ENCODE assay signal across 26 cellular contexts in the genomic region with DNA sequence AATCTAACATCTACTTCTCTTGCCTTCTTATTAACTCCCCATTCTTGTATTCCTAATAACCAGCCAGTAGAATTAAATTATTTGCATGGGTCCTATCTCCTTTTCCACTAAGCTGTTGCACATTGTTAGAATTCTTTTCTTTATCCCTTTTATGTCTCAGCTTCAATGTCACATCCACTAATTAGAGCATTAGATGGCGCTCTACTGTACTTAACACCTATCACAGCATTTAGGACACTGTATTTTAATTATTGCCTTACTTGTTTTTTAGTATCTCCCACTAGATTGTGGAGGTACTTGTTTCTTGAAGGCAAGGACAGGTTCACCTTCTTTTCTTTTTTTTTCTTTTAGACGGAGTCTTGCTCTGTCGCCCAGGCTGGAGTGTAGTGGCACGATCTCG. TPM values are rescaled to one million over a fixed set of nuclear protein-coding genes. Genes with fewer than 3 reads are reported as not detected.
DNase-seq lines count a peak whose midpoint lies in the region; ATAC-seq lines count a peak whose summit lies in the region.
"Had no signal": no experiment of that assay in that cellular context is flagged by ENCODE, and none has a peak within 500 bp of the region (broad histone marks: within the 10 kb centered on the region; RNA-seq: fewer than 3 reads in every experiment).

No MANE protein-coding gene starts in this region.

- H3K9me3 Mint-ChIP-seq in activated naive CD8-positive, alpha-beta T cell treated with anti-CD3 and anti-CD28 coated beads, Interleukin-2, amount 10 ng/mL, durations not matched to agents 7 days and 5 days: no peaks in the 10 kb centered on the region
- H3K9me3 Mint-ChIP-seq in activated naive CD8-positive, alpha-beta T cell treated with anti-CD3 and anti-CD28 coated beads for 36 hours: no peaks in the 10 kb centered on the region
- H3K9me3 Mint-ChIP-seq in IgD-negative memory B cell: no peaks in the 10 kb centered on the region
- H3K9me3 Mint-ChIP-seq in central memory CD8-positive, alpha-beta T cell: no peaks in the 10 kb centered on the region
- H3K9me3 Mint-ChIP-seq in activated T-helper 1 cell treated with anti-CD3 and anti-CD28 coated beads, Interleukin-12 subunit alpha, Interleukin-12 subunit beta, Interleukin-2, Interleukin-4 antibody, amounts not matched to agents 30 ng/mL and 10 ng/mL and 1 ng/mL, durations not matched to agents 14 hours and 24 hours and 36 hours: no peaks in the 10 kb centered on the region
- H3K9me3 Mint-ChIP-seq: activated naive CD4-positive, alpha-beta T cell treated with anti-CD3 and anti-CD28 coated beads for 36 hours; activated T-cell treated with anti-CD3 and anti-CD28 coated beads, Interleukin-2, amount 50 U/mL, for 4 hours; mesothelial cell of epicardium; neural progenitor cell had no signal

- H3K36me3 Mint-ChIP-seq in activated naive CD8-positive, alpha-beta T cell treated with anti-CD3 and anti-CD28 coated beads, Interleukin-2, amount 10 ng/mL, durations not matched to agents 7 days and 5 days: peaks cover 15% of the 10 kb centered on the region
- H3K36me3 Mint-ChIP-seq in activated naive CD8-positive, alpha-beta T cell treated with anti-CD3 and anti-CD28 coated beads for 36 hours: peaks cover 9% of the 10 kb centered on the region
- H3K36me3 Mint-ChIP-seq in IgD-negative memory B cell: peaks cover 8% of the 10 kb centered on the region
- peaks cover 33% of the 10 kb centered on the region for H3K36me3 Mint-ChIP-seq in central memory CD8-positive, alpha-beta T cell (ENCODE audit: insufficient read depth)
- H3K36me3 Mint-ChIP-seq in activated T-helper 1 cell treated with anti-CD3 and anti-CD28 coated beads, Interleukin-12 subunit alpha, Interleukin-12 subunit beta, Interleukin-2, Interleukin-4 antibody, amounts not matched to agents 30 ng/mL and 10 ng/mL and 1 ng/mL, durations not matched to agents 14 hours and 24 hours and 36 hours (ENCODE audit: low read depth): peaks cover 14% of the 10 kb centered on the region

- H3K4me3 Mint-ChIP-seq in activated naive CD8-positive, alpha-beta T cell treated with anti-CD3 and anti-CD28 coated beads, Interleukin-2, amount 10 ng/mL, durations not matched to agents 7 days and 5 days: no peak overlapping the region
- no peak overlapping the region for H3K4me3 Mint-ChIP-seq in activated naive CD8-positive, alpha-beta T cell treated with anti-CD3 and anti-CD28 coated beads for 36 hours
- peak overlapping the region in 1 of 4 donors; percentile 15 for H3K4me3 Mint-ChIP-seq in IgD-negative memory B cell
- H3K4me3 Mint-ChIP-seq in central memory CD8-positive, alpha-beta T cell: no peak overlapping the region
- no peak overlapping the region for H3K4me3 Mint-ChIP-seq in activated T-helper 1 cell treated with anti-CD3 and anti-CD28 coated beads, Interleukin-12 subunit alpha, Interleukin-12 subunit beta, Interleukin-2, Interleukin-4 antibody, amounts not matched to agents 30 ng/mL and 10 ng/mL and 1 ng/mL, durations not matched to agents 14 hours and 24 hours and 36 hours
- H3K4me3 Mint-ChIP-seq: activated naive CD4-positive, alpha-beta T cell treated with anti-CD3 and anti-CD28 coated beads for 36 hours; activated T-cell treated with anti-CD3 and anti-CD28 coated beads, Interleukin-2, amount 50 U/mL, for 4 hours; mesothelial cell of epicardium; neural progenitor cell had no signal

- H3K27me3 Mint-ChIP-seq in activated naive CD8-positive, alpha-beta T cell treated with anti-CD3 and anti-CD28 coated beads, Interleukin-2, amount 10 ng/mL, durations not matched to agents 7 days and 5 days: no peaks in the 10 kb centered on the region
- H3K27me3 Mint-ChIP-seq in activated naive CD8-positive, alpha-beta T cell treated with anti-CD3 and anti-CD28 coated beads for 36 hours: no peaks in the 10 kb centered on the region
- no peaks in the 10 kb centered on the region for H3K27me3 Mint-ChIP-seq in IgD-negative memory B cell
- H3K27me3 Mint-ChIP-seq in central memory CD8-positive, alpha-beta T cell: no peaks in the 10 kb centered on the region
- no peaks in the 10 kb centered on the region for H3K27me3 Mint-ChIP-seq in activated T-helper 1 cell treated with anti-CD3 and anti-CD28 coated beads, Interleukin-12 subunit alpha, Interleukin-12 subunit beta, Interleukin-2, Interleukin-4 antibody, amounts not matched to agents 30 ng/mL and 10 ng/mL and 1 ng/mL, durations not matched to agents 14 hours and 24 hours and 36 hours (ENCODE audit: insufficient read depth)

- no peak for ATAC-seq in activated naive CD8-positive, alpha-beta T cell treated with anti-CD3 and anti-CD28 coated beads, Interleukin-2, amount 10 ng/mL, durations not matched to agents 7 days and 5 days (ENCODE audit: low read depth)
- no peak for ATAC-seq in central memory CD8-positive, alpha-beta T cell (replicated peaks; ENCODE audit: extremely low read depth, poor library complexity, severe bottlenecking)
- ATAC-seq: activated T-cell treated with anti-CD3 and anti-CD28 coated beads, Interleukin-2, amount 50 U/mL, for 4 hours; heart right ventricle; left lobe of liver; right lobe of liver; Right ventricle myocardium inferior had no signal

- peaks cover 28% of the 10 kb centered on the region for H3K4me1 Mint-ChIP-seq in activated naive CD8-positive, alpha-beta T cell treated with anti-CD3 and anti-CD28 coated beads, Interleukin-2, amount 10 ng/mL, durations not matched to agents 7 days and 5 days
- H3K4me1 Mint-ChIP-seq in activated naive CD8-positive, alpha-beta T cell treated with anti-CD3 and anti-CD28 coated beads for 36 hours: peaks cover 13% of the 10 kb centered on the region
- peaks cover 32 to 38% (median 36%) of the 10 kb centered on the region in 3 donors for H3K4me1 Mint-ChIP-seq in IgD-negative memory B cell
- H3K4me1 Mint-ChIP-seq in central memory CD8-positive, alpha-beta T cell: peaks cover 45% of the 10 kb centered on the region
- peaks cover 25% of the 10 kb centered on the region for H3K4me1 Mint-ChIP-seq in activated T-helper 1 cell treated with anti-CD3 and anti-CD28 coated beads, Interleukin-12 subunit alpha, Interleukin-12 subunit beta, Interleukin-2, Interleukin-4 antibody, amounts not matched to agents 30 ng/mL and 10 ng/mL and 1 ng/mL, durations not matched to agents 14 hours and 24 hours and 36 hours (ENCODE audit: low read depth)

- peak overlapping the region; percentile 9 for H3K27ac Mint-ChIP-seq in activated naive CD8-positive, alpha-beta T cell treated with anti-CD3 and anti-CD28 coated beads, Interleukin-2, amount 10 ng/mL, durations not matched to agents 7 days and 5 days
- H3K27ac Mint-ChIP-seq in activated naive CD8-positive, alpha-beta T cell treated with anti-CD3 and anti-CD28 coated beads for 36 hours: no peak overlapping the region
- peak overlapping the region in 2 of 3 donors; percentile 37 to 61 for H3K27ac Mint-ChIP-seq in IgD-negative memory B cell
- H3K27ac Mint-ChIP-seq in central memory CD8-positive, alpha-beta T cell (ENCODE audit: low read depth): peak overlapping the region; percentile 66
- no peak overlapping the region for H3K27ac Mint-ChIP-seq in activated T-helper 1 cell treated with anti-CD3 and anti-CD28 coated beads, Interleukin-12 subunit alpha, Interleukin-12 subunit beta, Interleukin-2, Interleukin-4 antibody, amounts not matched to agents 30 ng/mL and 10 ng/mL and 1 ng/mL, durations not matched to agents 14 hours and 24 hours and 36 hours
- H3K27ac Mint-ChIP-seq: mesothelial cell of epicardium had no signal

- no peak for DNase-seq in activated naive CD8-positive, alpha-beta T cell treated with anti-CD3 and anti-CD28 coated beads, Interleukin-2, amount 10 ng/mL, durations not matched to agents 7 days and 5 days
- no peak for DNase-seq in activated naive CD8-positive, alpha-beta T cell treated with anti-CD3 and anti-CD28 coated beads for 36 hours
- no peak for DNase-seq in central memory CD8-positive, alpha-beta T cell (ENCODE audit: low spot score in 2 of 2)
- DNase-seq in NCI-H510A treated with DMSO at 0.1 percent for 48 hours (lab: John Stamatoyannopoulos, UW): no peak
- no peak for DNase-seq in activated T-helper 1 cell treated with anti-CD3 and anti-CD28 coated beads, Interleukin-12 subunit alpha, Interleukin-12 subunit beta, Interleukin-2, Interleukin-4 antibody, amounts not matched to agents 30 ng/mL and 10 ng/mL and 1 ng/mL, durations not matched to agents 14 hours and 24 hours and 36 hours (ENCODE audit: low spot score)
- no peak for DNase-seq in NCI-H2227 (lab: John Stamatoyannopoulos, UW; ENCODE audit: unreplicated experiment)
- no peak for DNase-seq in NCI-H1048 (lab: John Stamatoyannopoulos, UW)
- DNase-seq: activated CD4-positive, alpha-beta T cell treated with anti-CD3 and anti-CD28 coated beads for 1 hour; activated naive CD4-positive, alpha-beta T cell treated with anti-CD3 and anti-CD28 coated beads for 36 hours; activated T-cell treated with anti-CD3 and anti-CD28 coated beads, Interleukin-2, amount 50 U/mL, for 4 hours; cerebellar nuclear complex; heart right ventricle; MG63; NCI-H1694; NCI-H69; OCI-M1; posterior cingulate gyrus; right lobe of liver; stimulated activated CD4-positive, alpha-beta T cell treated with anti-CD3 and anti-CD28 coated beads, Interleukin-15, amount 100 ng/mL, for 24 hours; T1000; trophoblast cell had no signal

- POLR2A ChIA-PET in activated naive CD8-positive, alpha-beta T cell treated with anti-CD3 and anti-CD28 coated beads, Interleukin-2, amount 10 ng/mL, durations not matched to agents 7 days and 5 days (lab: Charles Lee): interaction anchor here (1.8 to 2.2 kb wide), 2 partner anchors 17 to 22 kb away, joined by 4 to 6 read pairs; a partner anchor contains a TSS

- intact Hi-C loops in activated T-helper 1 cell treated with anti-CD3 and anti-CD28 coated beads, Interleukin-12 subunit alpha, Interleukin-12 subunit beta, Interleukin-2, Interleukin-4 antibody, amounts not matched to agents 30 ng/mL and 10 ng/mL and 1 ng/mL, durations not matched to agents 14 hours and 24 hours and 36 hours (cut with micrococcal nuclease): loop anchor here (10.0 kb wide), 2 partner anchors 384 to 714 kb away; a partner anchor contains a TSS

RNA-seq across cellular contexts. Expression of a gene that starts 3.8 kb away (rescaled TPM):
- 10 to 100 TPM; 10.1 to 12.1 TPM for total RNA-seq in activated naive CD8-positive, alpha-beta T cell treated with anti-CD3 and anti-CD28 coated beads, Interleukin-2, amount 10 ng/mL, durations not matched to agents 7 days and 5 days
- 1 to 10 TPM; 6.4 to 7.1 TPM for total RNA-seq in activated naive CD8-positive, alpha-beta T cell treated with anti-CD3 and anti-CD28 coated beads for 36 hours
- 18.5 TPM for polyA plus RNA-seq in IgD-negative memory B cell
- 2.2 and 3.3 TPM in 2 replicates for total RNA-seq in activated T-helper 1 cell treated with anti-CD3 and anti-CD28 coated beads, Interleukin-12 subunit alpha, Interleukin-12 subunit beta, Interleukin-2, Interleukin-4 antibody, amounts not matched to agents 30 ng/mL and 10 ng/mL and 1 ng/mL, durations not matched to agents 14 hours and 24 hours and 36 hours

RNA-seq across cellular contexts. Expression of a gene that starts 3.9 kb away (rescaled TPM):
- total RNA-seq in activated naive CD8-positive, alpha-beta T cell treated with anti-CD3 and anti-CD28 coated beads, Interleukin-2, amount 10 ng/mL, durations not matched to agents 7 days and 5 days: 10 to 100 TPM in 1 of 2 experiments, 1 to 10 TPM in 1; 8.0 to 11.1 TPM
- 1 to 10 TPM; 5.6 to 7.5 TPM for total RNA-seq in activated naive CD8-positive, alpha-beta T cell treated with anti-CD3 and anti-CD28 coated beads for 36 hours
- polyA plus RNA-seq in IgD-negative memory B cell: 19.7 TPM
- 3.0 and 4.1 TPM in 2 replicates for total RNA-seq in activated T-helper 1 cell treated with anti-CD3 and anti-CD28 coated beads, Interleukin-12 subunit alpha, Interleukin-12 subunit beta, Interleukin-2, Interleukin-4 antibody, amounts not matched to agents 30 ng/mL and 10 ng/mL and 1 ng/mL, durations not matched to agents 14 hours and 24 hours and 36 hours

RNA-seq across cellular contexts. Expression of a gene that starts 17.1 kb away (rescaled TPM):
- 1 to 10 TPM; 2.3 TPM for total RNA-seq in activated naive CD8-positive, alpha-beta T cell treated with anti-CD3 and anti-CD28 coated beads, Interleukin-2, amount 10 ng/mL, durations not matched to agents 7 days and 5 days
- total RNA-seq in activated naive CD8-positive, alpha-beta T cell treated with anti-CD3 and anti-CD28 coated beads for 36 hours: 1 to 10 TPM; 1.0 to 1.3 TPM
- polyA plus RNA-seq in IgD-negative memory B cell: 2.0 TPM
- 0.29 TPM in 1 of 2 replicates, not detected in the other for total RNA-seq in activated T-helper 1 cell treated with anti-CD3 and anti-CD28 coated beads, Interleukin-12 subunit alpha, Interleukin-12 subunit beta, Interleukin-2, Interleukin-4 antibody, amounts not matched to agents 30 ng/mL and 10 ng/mL and 1 ng/mL, durations not matched to agents 14 hours and 24 hours and 36 hours
- total RNA-seq: Right ventricle myocardium inferior had no signal

RNA-seq across cellular contexts. Expression of a gene that starts 22.3 kb away (rescaled TPM):
- 10 to 100 TPM; 68.8 to 69.4 TPM for total RNA-seq in activated naive CD8-positive, alpha-beta T cell treated with anti-CD3 and anti-CD28 coated beads, Interleukin-2, amount 10 ng/mL, durations not matched to agents 7 days and 5 days
- total RNA-seq in activated naive CD8-positive, alpha-beta T cell treated with anti-CD3 and anti-CD28 coated beads for 36 hours: 10 to 100 TPM; 56.8 to 61.2 TPM
- 43.2 TPM for polyA plus RNA-seq in IgD-negative memory B cell
- 45.3 and 50.1 TPM in 2 replicates for total RNA-seq in activated T-helper 1 cell treated with anti-CD3 and anti-CD28 coated beads, Interleukin-12 subunit alpha, Interleukin-12 subunit beta, Interleukin-2, Interleukin-4 antibody, amounts not matched to agents 30 ng/mL and 10 ng/mL and 1 ng/mL, durations not matched to agents 14 hours and 24 hours and 36 hours

RNA-seq across cellular contexts. Expression of a gene that starts 22.4 kb away (rescaled TPM):
- total RNA-seq in activated naive CD8-positive, alpha-beta T cell treated with anti-CD3 and anti-CD28 coated beads, Interleukin-2, amount 10 ng/mL, durations not matched to agents 7 days and 5 days: 10 to 100 TPM; 22.2 to 26.5 TPM
- total RNA-seq in activated naive CD8-positive, alpha-beta T cell treated with anti-CD3 and anti-CD28 coated beads for 36 hours: 10 to 100 TPM; 35.8 to 38.0 TPM
- polyA plus RNA-seq in IgD-negative memory B cell: 16.7 TPM
- total RNA-seq in activated T-helper 1 cell treated with anti-CD3 and anti-CD28 coated beads, Interleukin-12 subunit alpha, Interleukin-12 subunit beta, Interleukin-2, Interleukin-4 antibody, amounts not matched to agents 30 ng/mL and 10 ng/mL and 1 ng/mL, durations not matched to agents 14 hours and 24 hours and 36 hours: 25.5 and 27.8 TPM in 2 replicates

Comparison
In these comparisons a context has a peak if more than half of its experiments do, and no peak if none do; other contexts are left out.
1. H3K27ac Mint-ChIP-seq: peak in activated naive CD8-positive, alpha-beta T cell treated with anti-CD3 and anti-CD28 coated beads, Interleukin-2, amount 10 ng/mL, durations not matched to agents 7 days and 5 days (single experiment), IgD-negative memory B cell (2 of 3) and central memory CD8-positive, alpha-beta T cell (single experiment); none in activated naive CD8-positive, alpha-beta T cell treated with anti-CD3 and anti-CD28 coated beads for 36 hours (single experiment) and activated T-helper 1 cell treated with anti-CD3 and anti-CD28 coated beads, Interleukin-12 subunit alpha, Interleukin-12 subunit beta, Interleukin-2, Interleukin-4 antibody, amounts not matched to agents 30 ng/mL and 10 ng/mL and 1 ng/mL, durations not matched to agents 14 hours and 24 hours and 36 hours (single experiment).